11 cellular contexts compared by ENCODE assay signal in the genomic region with DNA sequence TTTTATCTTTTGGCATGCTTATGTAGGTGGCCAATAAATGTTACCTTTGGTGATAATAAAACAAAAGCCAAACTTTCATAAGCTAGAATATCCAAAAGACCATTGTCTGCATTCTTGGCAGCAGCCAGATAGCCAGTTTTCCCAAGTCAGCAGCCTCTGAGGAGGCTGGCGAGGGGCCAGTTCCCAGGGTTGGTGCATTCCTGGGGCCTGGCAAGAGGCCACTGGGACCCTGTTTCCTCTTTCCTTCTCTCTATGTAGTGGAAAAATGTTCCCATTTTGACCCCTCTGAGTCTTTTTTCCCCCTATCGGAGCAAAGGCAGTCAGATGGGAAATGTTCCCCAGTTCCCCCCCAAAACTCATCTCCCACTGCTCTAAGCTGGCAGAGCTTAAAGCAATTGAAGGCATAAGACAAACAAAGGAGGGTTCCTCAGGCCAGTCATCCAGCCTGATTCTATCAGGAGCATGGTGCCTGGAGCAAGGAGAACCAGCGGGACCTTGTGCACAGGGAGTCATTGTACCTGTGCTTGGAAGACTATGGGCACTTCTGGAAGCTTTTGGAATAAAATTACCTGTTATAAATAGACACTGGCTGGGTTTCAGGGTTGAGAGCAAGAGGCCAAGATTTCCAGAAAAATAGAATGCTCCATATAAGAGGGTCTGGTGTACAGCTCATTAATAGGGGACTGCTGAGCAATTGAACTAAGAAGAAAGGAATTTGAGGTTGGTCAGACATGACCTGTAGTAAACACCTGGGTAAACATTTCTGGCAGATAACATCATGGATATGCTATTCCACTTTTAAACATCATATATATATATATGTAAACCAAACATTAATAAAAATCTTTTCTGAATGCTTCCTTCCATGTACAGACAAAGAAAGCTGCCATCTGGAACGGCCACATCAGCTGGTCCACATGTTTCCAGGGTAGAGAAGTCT.
DNase-seq lines count a peak whose midpoint lies in the region; TF ChIP-seq lines count a peak whose summit lies in the region.
"Had no signal": no experiment of that assay in that cellular context is flagged by ENCODE, and none has a peak within 500 bp of the region (broad histone marks: within the 10 kb centered on the region; RNA-seq: fewer than 3 reads in every experiment).

No MANE protein-coding gene starts in this region.

- intact Hi-C loops in activated T-helper 2 cell treated with anti-CD3 and anti-CD28 coated beads, Interferon-gamma antibody, Interleukin-2, Interleukin-4, amounts not matched to agents 10 μg/mL and 5 μg/mL and 100 μg/mL, durations not matched to agents 14 hours and 24 hours and 36 hours (cut with micrococcal nuclease), result no loop called here

- no peak overlapping the region for H3K4me3 ChIP-seq in KMS-11 (IDR thresholded peaks at IDR 0.05; ENCODE audit: insufficient read depth, low read depth, low read length)
- H3K4me3 ChIP-seq in brain microvascular endothelial cell (ENCODE audit: low read depth, low read length), result no peak overlapping the region
- no peak overlapping the region for H3K4me3 ChIP-seq in hepatocyte
- H3K4me3 ChIP-seq: esophagus muscularis mucosa, K562 had no signal

- H3K27me3 Mint-ChIP-seq in activated T-helper 2 cell treated with anti-CD3 and anti-CD28 coated beads, Interferon-gamma antibody, Interleukin-2, Interleukin-4, amounts not matched to agents 10 μg/mL and 5 μg/mL and 100 μg/mL, durations not matched to agents 14 hours and 24 hours and 36 hours (ENCODE audit: low read depth), result no peaks in the 10 kb centered on the region

- H3K27ac ChIP-seq in KMS-11, result no peak overlapping the region
- peak overlapping the region; percentile 45 for H3K27ac ChIP-seq in brain microvascular endothelial cell
- peak overlapping the region; percentile 26 for H3K27ac ChIP-seq in hepatocyte
- H3K27ac ChIP-seq: esophagus muscularis mucosa had no signal

- no peak overlapping the region for H3K4me3 Mint-ChIP-seq in activated T-helper 2 cell treated with anti-CD3 and anti-CD28 coated beads, Interferon-gamma antibody, Interleukin-2, Interleukin-4, amounts not matched to agents 10 μg/mL and 5 μg/mL and 100 μg/mL, durations not matched to agents 14 hours and 24 hours and 36 hours (ENCODE audit: low read depth)

- DNase-seq in brain microvascular endothelial cell (peak; percentile 66), hepatocyte (ENCODE audit: low spot score) (no peak), superior temporal gyrus (ENCODE audit: extremely low spot score) (peak; percentile 44), NCI-H1694 treated with DMSO at 0.1 percent for 48 hours (lab: John Stamatoyannopoulos, UW) (no peak), NCI-H2227 (lab: John Stamatoyannopoulos, UW; ENCODE audit: unreplicated experiment) (no peak)
- no peak for DNase-seq in activated T-helper 2 cell treated with anti-CD3 and anti-CD28 coated beads, Interferon-gamma antibody, Interleukin-2, Interleukin-4, amounts not matched to agents 10 μg/mL and 5 μg/mL and 100 μg/mL, durations not matched to agents 14 hours and 24 hours and 36 hours (ENCODE audit: low spot score)
- DNase-seq: activated effector memory CD4-positive, alpha-beta T cell treated with anti-CD3 and anti-CD28 coated beads, Interleukin-2, amount 50 U/mL, for 16 hours; NCI-H69 had no signal

- H3K4me2 ChIP-seq in KMS-11, result peak overlapping the region; percentile 89; the same call in 1 of the 2 replicates
- peak overlapping the region; percentile 3 for H3K4me2 ChIP-seq in hepatocyte

- TF ChIP-seq CTCF in KMS-11 (conservative IDR thresholded peaks at IDR 0.05; ENCODE audit: low read depth, low read length), result no peak
- no peak for TF ChIP-seq CTCF in brain microvascular endothelial cell (IDR thresholded peaks at IDR 0.05; ENCODE audit: low read depth, low read length, missing control alignments)
- no peak for TF ChIP-seq CTCF in hepatocyte (IDR thresholded peaks at IDR 0.05; ENCODE audit: poor library complexity)

- in situ Hi-C loops in brain microvascular endothelial cell (cut with HindIII; ENCODE audit: low pct_ligation_motif_present, low sequenced_read_pairs), result no loop called here

- whole genome bisulfite sequencing in hepatocyte (ENCODE audit: low lambda C conversion rate, missing lambda C conversion rate), result 88% methylated on average over 4 of the region's 4 CpGs

- no peaks in the 10 kb centered on the region for H3K27me3 ChIP-seq in KMS-11 (ENCODE audit: insufficient read depth, low read depth)
- H3K27me3 ChIP-seq in brain microvascular endothelial cell (replicated peaks), result no peaks in the 10 kb centered on the region
- H3K27me3 ChIP-seq in hepatocyte, result no peaks in the 10 kb centered on the region
- H3K27me3 ChIP-seq: esophagus muscularis mucosa had no signal

- H3K4me1 Mint-ChIP-seq in activated T-helper 2 cell treated with anti-CD3 and anti-CD28 coated beads, Interferon-gamma antibody, Interleukin-2, Interleukin-4, amounts not matched to agents 10 μg/mL and 5 μg/mL and 100 μg/mL, durations not matched to agents 14 hours and 24 hours and 36 hours (ENCODE audit: low read depth), result no peaks in the 10 kb centered on the region

- peaks cover 60% of the 10 kb centered on the region for H3K4me1 ChIP-seq in KMS-11 (ENCODE audit: low read depth, poor library complexity, severe bottlenecking)
- peaks cover 22% of the 10 kb centered on the region for H3K4me1 ChIP-seq in hepatocyte (ENCODE audit: insufficient read depth)

- H4K20me1 ChIP-seq in KMS-11 (ENCODE audit: insufficient read depth), result no peaks in the 10 kb centered on the region
- H4K20me1 ChIP-seq in hepatocyte (ENCODE audit: insufficient read depth, poor library complexity, severe bottlenecking), result no peaks in the 10 kb centered on the region

- H3K36me3 ChIP-seq in KMS-11 (ENCODE audit: insufficient read depth) (no peaks in the 10 kb centered on the region), brain microvascular endothelial cell (replicated peaks) (no peaks in the 10 kb centered on the region), hepatocyte (replicated peaks; ENCODE audit: insufficient read depth, low read depth) (no peaks in the 10 kb centered on the region)
- H3K36me3 ChIP-seq: esophagus muscularis mucosa had no signal

- no peaks in the 10 kb centered on the region for H3K9me3 Mint-ChIP-seq in activated T-helper 2 cell treated with anti-CD3 and anti-CD28 coated beads, Interferon-gamma antibody, Interleukin-2, Interleukin-4, amounts not matched to agents 10 μg/mL and 5 μg/mL and 100 μg/mL, durations not matched to agents 14 hours and 24 hours and 36 hours

- no peak overlapping the region for H3K9ac ChIP-seq in KMS-11

- H3K9me2 ChIP-seq in hepatocyte (replicated peaks; ENCODE audit: insufficient read depth), result no peaks in the 10 kb centered on the region

- H3K9me3 ChIP-seq in hepatocyte (ENCODE audit: low read depth), result no peaks in the 10 kb centered on the region
- H3K9me3 ChIP-seq: esophagus muscularis mucosa had no signal

- no peak overlapping the region for H3K27ac Mint-ChIP-seq in activated T-helper 2 cell treated with anti-CD3 and anti-CD28 coated beads, Interferon-gamma antibody, Interleukin-2, Interleukin-4, amounts not matched to agents 10 μg/mL and 5 μg/mL and 100 μg/mL, durations not matched to agents 14 hours and 24 hours and 36 hours

- no peaks in the 10 kb centered on the region for H3K79me2 ChIP-seq in KMS-11 (ENCODE audit: insufficient read depth, low read depth)
- no peaks in the 10 kb centered on the region for H3K79me2 ChIP-seq in hepatocyte

- H3K36me3 Mint-ChIP-seq in activated T-helper 2 cell treated with anti-CD3 and anti-CD28 coated beads, Interferon-gamma antibody, Interleukin-2, Interleukin-4, amounts not matched to agents 10 μg/mL and 5 μg/mL and 100 μg/mL, durations not matched to agents 14 hours and 24 hours and 36 hours (ENCODE audit: low read depth), result no peaks in the 10 kb centered on the region

- H2AFZ ChIP-seq in KMS-11 (ENCODE audit: low read depth), result no peak overlapping the region
- no peak overlapping the region for H2AFZ ChIP-seq in hepatocyte

Comparison
In these comparisons a context has a peak if more than half of its experiments do, and no peak if none do; other contexts are left out.
1. DNase-seq: peak in brain microvascular endothelial cell (single experiment) and superior temporal gyrus (single experiment); none in hepatocyte (single experiment), NCI-H1694 treated with DMSO at 0.1 percent for 48 hours (single experiment), NCI-H2227 (single experiment) and activated T-helper 2 cell treated with anti-CD3 and anti-CD28 coated beads, Interferon-gamma antibody, Interleukin-2, Interleukin-4, amounts not matched to agents 10 μg/mL and 5 μg/mL and 100 μg/mL, durations not matched to agents 14 hours and 24 hours and 36 hours (single experiment).